ENCODE assay signal across 8 cellular contexts in genomic region chr9:137070201-137070905, GRCh38. TPM values are rescaled to one million over a fixed set of nuclear protein-coding genes. Genes with fewer than 3 reads are reported as not detected.
DNase-seq lines count a peak whose midpoint lies in the region; ATAC-seq, FAIRE-seq and TF ChIP-seq lines count a peak whose summit lies in the region.

Gene SAPCD2, minus strand, starts transcription at chr9:137070557. Its CDS starts 97 bp downstream, at chr9:137070460.

- H2BK5ac ChIP-seq in IMR-90 (ENCODE audit: low read depth, low read length, poor library complexity, severe bottlenecking), result no peak within 1 kb of the TSS

- no peak within 1 kb of the TSS; the same call in 1 of the 2 replicates for H3K27ac ChIP-seq in IMR-90 (ENCODE audit: insufficient read depth, low read length)
- peak within 1 kb of the TSS; percentile 62 for H3K27ac ChIP-seq in OCI-LY3 (ENCODE audit: low read length)
- H3K27ac ChIP-seq in endothelial cell of umbilical vein (ENCODE audit: insufficient read depth, low read depth, low read length), result no peak within 1 kb of the TSS

- peak within 1 kb of the TSS; percentile 70 for H2AK5ac ChIP-seq in IMR-90 (ENCODE audit: low read depth, low read length)

- H3K18ac ChIP-seq in IMR-90 (ENCODE audit: low read depth, low read length), result no peak within 1 kb of the TSS

- intact Hi-C loops in IMR-90 (cut with micrococcal nuclease) (loop anchor here (1.0 kb wide), 1 partner anchor 16 kb away; the partner anchor contains the start of gene MAN1B1), endothelial cell of umbilical vein (cut with micrococcal nuclease) (no loop called here)

- H3K9ac ChIP-seq in IMR-90 (ENCODE audit: low read depth, low read length) (peak within 1 kb of the TSS; percentile 23; the same call in 1 of the 2 replicates), OCI-LY3 (ENCODE audit: low read length) (peak within 1 kb of the TSS; percentile 95), endothelial cell of umbilical vein (replicated peaks; ENCODE audit: extremely low read depth, insufficient read depth, low read length) (no peak within 1 kb of the TSS)

- no peak within 1 kb of the TSS for H3K14ac ChIP-seq in IMR-90 (replicated peaks; ENCODE audit: low read depth, low read length)

- in situ Hi-C loops in IMR-90 (cut with MboI; ENCODE audit: low sequenced_read_pairs), result no loop called here

- no peaks in the 10 kb centered on the region for H3K9me1 ChIP-seq in IMR-90 (ENCODE audit: insufficient read depth, low read length)
- no peaks in the 10 kb centered on the region for H3K9me1 ChIP-seq in endothelial cell of umbilical vein (replicated peaks; ENCODE audit: control insufficient read depth, extremely low read depth, insufficient read depth, low read length)

- POLR2A ChIA-PET in IMR-90 (lab: Charles Lee; ENCODE audit: unreplicated experiment), result interaction anchor here (0.6 kb wide), 1 partner anchor 1186 kb away, joined by 3 read pairs; no protein-coding TSS in a partner anchor
- POLR2A ChIA-PET in endothelial cell of umbilical vein (lab: Charles Lee), result interaction anchor here (0.9 kb wide), 1 partner anchor 16 kb away, joined by 4 read pairs; the partner anchor contains the start of gene MAN1B1

- no peaks in the 10 kb centered on the region for H4K20me1 ChIP-seq in IMR-90 (ENCODE audit: insufficient read depth, low read length)
- peaks cover 26% of the 10 kb centered on the region for H4K20me1 ChIP-seq in OCI-LY3 (ENCODE audit: insufficient read depth, low read length)
- H4K20me1 ChIP-seq in endothelial cell of umbilical vein (replicated peaks; ENCODE audit: control insufficient read depth, extremely low read depth, insufficient read depth, low read length), result no peaks in the 10 kb centered on the region

- H3K4me3 ChIP-seq in IMR-90 (ENCODE audit: insufficient read depth, low read depth, low read length) (peak within 1 kb of the TSS; percentile 53), OCI-LY3 (ENCODE audit: low read length) (peak within 1 kb of the TSS; percentile 93), endothelial cell of umbilical vein (replicated peaks in 1 of 3; ENCODE audit: insufficient read depth in 1 of 3, low read depth in 1 of 3, low read length in 3 of 3) (peak within 1 kb of the TSS; percentile 37 to 49 (median 39))

- ATAC-seq in GM21423 (IDR thresholded peaks at IDR 0.05; ENCODE audit: unreplicated experiment), result peak; percentile 75
- ATAC-seq in IMR-90 (ENCODE audit: low read depth), result peak; percentile 94

- WGBS in IMR-90 (ENCODE audit: extremely low coverage in 2 of 2, insufficient read length in 1 of 2), 2 experiments, result 1% methylated on average over 38 of the region's 74 CpGs; no CpG with 5 or more reads in 1 of the 2 experiments

- TF ChIP-seq POLR2A in IMR-90 (IDR thresholded peaks at IDR 0.05; ENCODE audit: low read depth, low read length) (no peak), endothelial cell of umbilical vein (IDR thresholded peaks at IDR 0.05; ENCODE audit: low read depth, low read length) (peak; percentile 75)

- no peak within 1 kb of the TSS for H2BK15ac ChIP-seq in IMR-90 (ENCODE audit: low read depth, low read length)

- no peak for TF ChIP-seq RAD21 in IMR-90 (IDR thresholded peaks at IDR 0.05; ENCODE audit: low read length)

- H3K27me3 ChIP-seq in IMR-90 (ENCODE audit: control insufficient read depth, insufficient read depth, low read length) (no peaks in the 10 kb centered on the region; the same call in 1 of the 2 replicates), OCI-LY3 (ENCODE audit: low read depth, low read length) (no peaks in the 10 kb centered on the region), endothelial cell of umbilical vein (ENCODE audit: control insufficient read depth in 2 of 2, insufficient read depth in 2 of 2, low read length in 2 of 2) (no peaks in the 10 kb centered on the region)

- peak within 1 kb of the TSS; percentile 51 for H3K4me2 ChIP-seq in IMR-90 (ENCODE audit: low read depth, low read length)
- peak within 1 kb of the TSS; percentile 97 for H3K4me2 ChIP-seq in OCI-LY3 (ENCODE audit: low read length)
- H3K4me2 ChIP-seq in endothelial cell of umbilical vein (ENCODE audit: insufficient read depth, low read length), result peak within 1 kb of the TSS; percentile 69

- BruUV-seq in IMR-90 (replicated peaks; lab: Mats Ljungman, UMichigan) (no TSS peak), endothelial cell of umbilical vein (replicated peaks; lab: Mats Ljungman, UMichigan) (TSS peak; percentile 17)

- CTCF ChIA-PET in IMR-90 (lab: Yijun Ruan, JAX), result interaction anchor here (0.7 to 1.0 kb wide), 2 partner anchors 18 to 41 kb away, joined by 3 to 4 read pairs; no protein-coding TSS in a partner anchor
- CTCF ChIA-PET in endothelial cell of umbilical vein (lab: Charles Lee), result interaction anchor here (0.8 to 8.0 kb wide), 9 partner anchors 13 to 42 kb away, joined by 3 to 152 read pairs (median 5); partner anchors contain the start of genes ABCA2, MAN1B1 and NPDC1

- H3K4me1 ChIP-seq in IMR-90 (ENCODE audit: control insufficient read depth, insufficient read depth, low read length) (peaks cover 3% of the 10 kb centered on the region; the same call in 1 of the 2 replicates), OCI-LY3 (ENCODE audit: low read length) (peaks cover 23% of the 10 kb centered on the region), endothelial cell of umbilical vein (ENCODE audit: control insufficient read depth, extremely low read depth, insufficient read depth, low read length) (peaks cover 11% of the 10 kb centered on the region)

- peak within 1 kb of the TSS; percentile 74 to 79; a peak in 3 of 4 replicates for H4K8ac ChIP-seq in IMR-90 (ENCODE audit: low read depth in 2 of 2, low read length in 2 of 2)

- H2AFZ ChIP-seq in IMR-90 (replicated peaks; ENCODE audit: low read length, poor library complexity), result peak within 1 kb of the TSS; percentile 90
- peak within 1 kb of the TSS; percentile 64; the same call in 1 of the 2 replicates for H2AFZ ChIP-seq in OCI-LY3 (ENCODE audit: low read depth, low read length)
- H2AFZ ChIP-seq in endothelial cell of umbilical vein (ENCODE audit: low read depth, low read length), result peak within 1 kb of the TSS; percentile 69

- no peak within 1 kb of the TSS for H2BK120ac ChIP-seq in IMR-90 (ENCODE audit: low read depth, low read length)

- no peak within 1 kb of the TSS for H3K23ac ChIP-seq in IMR-90 (ENCODE audit: low read depth, low read length)

- no peak within 1 kb of the TSS for H2BK20ac ChIP-seq in IMR-90 (ENCODE audit: low read depth, low read length)

- no peak for TF ChIP-seq CTCF in IMR-90 (conservative IDR thresholded peaks at IDR 0.05; ENCODE audit: low read depth, low read length)
- no peak for TF ChIP-seq CTCF in OCI-LY3 (IDR thresholded peaks at IDR 0.05; ENCODE audit: low read depth, low read length)
- no peak for TF ChIP-seq CTCF in endothelial cell of umbilical vein (IDR thresholded peaks at IDR 0.05; ENCODE audit: extremely low read depth in 1 of 2, insufficient read depth in 1 of 2, low read depth in 1 of 2, low read length in 2 of 2)

- H3K9me3 ChIP-seq in IMR-90 (ENCODE audit: control insufficient read depth, insufficient read depth, low read length) (no peaks in the 10 kb centered on the region), OCI-LY3 (ENCODE audit: insufficient read depth, low read length) (no peaks in the 10 kb centered on the region), endothelial cell of umbilical vein (replicated peaks; ENCODE audit: control insufficient read depth, insufficient read depth, low read length) (no peaks in the 10 kb centered on the region)

- H3K79me2 ChIP-seq in OCI-LY3 (ENCODE audit: low read length) (peaks cover 15% of the 10 kb centered on the region), endothelial cell of umbilical vein (ENCODE audit: control insufficient read depth, insufficient read depth, low read length) (peaks cover 9% of the 10 kb centered on the region)

- H4K5ac ChIP-seq in IMR-90 (ENCODE audit: low read depth, low read length), result no peak within 1 kb of the TSS

- no peak within 1 kb of the TSS for H3K56ac ChIP-seq in IMR-90 (ENCODE audit: extremely low read depth, insufficient read depth, low read length)

- dilution Hi-C loops in IMR-90 (cut with HindIII; ENCODE audit: low sequenced_read_pairs, unreplicated experiment), result no loop called here
- dilution Hi-C loops in endothelial cell of umbilical vein (cut with MboI; ENCODE audit: extremely low pct_ligation_motif_present, low sequenced_read_pairs), result no loop called here

- peak; percentile 92 for FAIRE-seq in endothelial cell of umbilical vein (lab: Jason Lieb, UNC)

- peak within 1 kb of the TSS; percentile 76 for H4K91ac ChIP-seq in IMR-90 (ENCODE audit: insufficient read depth, low read depth, low read length)

- H3K79me1 ChIP-seq in IMR-90 (ENCODE audit: low read depth in 1 of 2, low read length in 2 of 2), result peaks cover 2 to 11% of the 10 kb centered on the region in 2 experiments

- peak within 1 kb of the TSS; percentile 43; the same call in 1 of the 2 replicates for H3K4ac ChIP-seq in IMR-90 (ENCODE audit: low read depth, low read length)

- DNase-seq in COLO829 (ENCODE audit: low spot score) (peak; percentile 80), IMR-90 (peak; percentile 79), endothelial cell of umbilical vein (ENCODE audit: low read depth, low spot score) (peak; percentile 84), middle frontal gyrus (ENCODE audit: extremely low spot score, low spot score) (peak; percentile 75)
- DNase-seq in activated CD8-positive, alpha-beta memory T cell treated with anti-CD3 and anti-CD28 coated beads, Interleukin-2, amount 50 U/mL, for 24 hours (ENCODE audit: extremely low read depth), result peak; percentile 61
- peak; percentile 52 to 71 for DNase-seq in stimulated activated CD8-positive, alpha-beta memory T cell treated with anti-CD3 and anti-CD28 coated beads, Interleukin-4, amount 100 ng/mL, for 1 hour (ENCODE audit: low read depth in 2 of 2, low spot score in 1 of 2)

- peak within 1 kb of the TSS; percentile 44 for H2AK9ac ChIP-seq in IMR-90 (replicated peaks; ENCODE audit: low read depth, low read length, poor library complexity)

- H3K36me3 ChIP-seq in IMR-90 (ENCODE audit: control insufficient read depth, insufficient read depth, low read length) (no peaks in the 10 kb centered on the region), OCI-LY3 (replicated peaks; ENCODE audit: low read depth, low read length) (no peaks in the 10 kb centered on the region), endothelial cell of umbilical vein (ENCODE audit: control insufficient read depth in 2 of 2, extremely low read depth in 1 of 2, insufficient read depth in 2 of 2, low read length in 2 of 2) (no peaks in the 10 kb centered on the region)

RNA-seq across cellular contexts. Expression of gene SAPCD2, which starts in this region (rescaled TPM):
- total RNA-seq in IMR-90 (2012; rRNA removed), result 3.3 and 3.4 TPM in 2 replicates
- 4.9 and 6.4 TPM in 2 replicates for polyA plus RNA-seq in IMR-90 (2012; rRNA removed)
- polyA plus RNA-seq in IMR-90 (2012; cell fraction: cytosol; rRNA removed), result 3.1 and 4.5 TPM in 2 replicates
- 3.0 and 9.5 TPM in 2 replicates for polyA plus RNA-seq in IMR-90 (2012; cell fraction: nucleus; rRNA removed; ENCODE audit: low replicate concordance)
- total RNA-seq in endothelial cell of umbilical vein, result 24.3 and 27.8 TPM in 2 replicates
- 11.5 and 13.2 TPM in 2 replicates for polyA plus RNA-seq in endothelial cell of umbilical vein
- 13.1 and 17.1 TPM in 2 replicates for polyA plus RNA-seq in endothelial cell of umbilical vein (2011; cell fraction: cytosol; rRNA removed)
- 10.8 and 13.8 TPM in 2 replicates for polyA plus RNA-seq in endothelial cell of umbilical vein (2011; cell fraction: nucleus; rRNA removed)
- polyA plus RNA-seq in endothelial cell of umbilical vein (2012), result 8.2 and 11.9 TPM in 2 replicates
- polyA minus RNA-seq in endothelial cell of umbilical vein, result 5.1 and 6.9 TPM in 2 replicates
- 45.6 TPM for polyA minus RNA-seq in endothelial cell of umbilical vein (2011; cell fraction: cytosol; rRNA and poly(A)+ RNA removed)
- polyA minus RNA-seq in endothelial cell of umbilical vein (2011; cell fraction: nucleus; rRNA and poly(A)+ RNA removed), result 4.0 and 4.3 TPM in 2 replicates

Comparison
In these comparisons a context has a peak if more than half of its experiments do, and no peak if none do; other contexts are left out.
1. H3K4me3 ChIP-seq: peak in every context shown above with its lines; median percentile 93 in OCI-LY3; 53 in IMR-90; 39 in endothelial cell of umbilical vein.